ENCODE assay signal across 27 cellular contexts in the genomic region with DNA sequence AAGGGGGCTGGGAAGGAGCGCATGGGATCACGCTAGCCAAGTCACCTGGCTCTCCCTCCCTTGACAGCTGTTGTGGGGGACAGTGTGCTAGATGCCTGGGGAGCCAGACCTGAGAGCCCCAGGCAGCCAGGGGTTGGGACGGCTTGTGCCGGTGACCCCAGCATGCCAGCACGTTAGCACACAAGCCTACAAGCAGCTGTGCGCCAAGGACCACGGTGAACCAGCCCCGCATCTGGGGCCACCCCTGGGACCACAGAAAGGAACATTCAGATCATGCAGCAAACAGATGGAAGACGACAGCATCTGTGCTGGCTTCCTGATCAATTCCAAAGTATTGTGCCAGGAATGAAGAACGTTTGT.
"Had no signal": no experiment of that assay in that cellular context is flagged by ENCODE, and none has a peak within 500 bp of the region (broad histone marks: within the 10 kb centered on the region; RNA-seq: fewer than 3 reads in every experiment).

No MANE protein-coding gene starts in this region.

- H3K36me3 Mint-ChIP-seq: mesothelial cell of epicardium; naive B cell; natural killer cell; stimulated activated naive B cell treated with anti-CD40 and anti-IgM and Interleukin-4, amounts not matched to agents 10 μg/mL and 1 μg/mL and 100 μg/mL, for 72 hours had no signal

- H3K9ac ChIP-seq: parathyroid adenoma had no signal

- H3K27ac ChIP-seq: left ventricle myocardium inferior, neutrophil, parathyroid adenoma, psoas muscle, right atrium auricular region, right lobe of liver, skin epidermis, stomach, testis, thyroid gland, transverse colon, upper lobe of left lung, vagina had no signal

- H3K4me3 Mint-ChIP-seq: mesothelial cell of epicardium; naive B cell; natural killer cell; nephron progenitor cell; stimulated activated naive B cell treated with anti-CD40 and anti-IgM and Interleukin-4, amounts not matched to agents 10 μg/mL and 1 μg/mL and 100 μg/mL, for 72 hours had no signal

- H3K27ac Mint-ChIP-seq: mesothelial cell of epicardium; naive B cell; natural killer cell; nephron progenitor cell; stimulated activated naive B cell treated with anti-CD40 and anti-IgM and Interleukin-4, amounts not matched to agents 10 μg/mL and 1 μg/mL and 100 μg/mL, for 72 hours had no signal

- H3K36me3 ChIP-seq: left ventricle myocardium inferior, neutrophil, right atrium auricular region, right lobe of liver, stomach, thyroid gland, transverse colon, upper lobe of left lung, vagina had no signal

- H3K9me3 ChIP-seq: left ventricle myocardium inferior, neutrophil, psoas muscle, right atrium auricular region, right lobe of liver, stomach, testis, thyroid gland, transverse colon, upper lobe of left lung, vagina had no signal

- H3K27me3 ChIP-seq: neutrophil, right atrium auricular region, right lobe of liver, testis, thyroid gland, transverse colon, upper lobe of left lung, vagina had no signal

- DNase-seq: islet precursor cell; left ventricle myocardium inferior; mesendoderm; naive B cell; natural killer cell; nephron progenitor cell; occipital lobe; psoas muscle; right lobe of liver; stimulated activated CD4-positive, alpha-beta T cell treated with anti-CD3 and anti-CD28 coated beads, Interleukin-12 subunit alpha, Interleukin-12 subunit beta, amount 100 ng/mL, for 4 hours; stimulated activated CD4-positive, alpha-beta T cell treated with anti-CD3 and anti-CD28 coated beads, Interleukin-15, amount 100 ng/mL, for 24 hours; stimulated activated CD4-positive, alpha-beta T cell treated with anti-CD3 and anti-CD28 coated beads, Interleukin-2, amount 100 ng/mL, for 24 hours; stimulated activated CD4-positive, alpha-beta T cell treated with anti-CD3 and anti-CD28 coated beads, Interleukin-4, amount 100 ng/mL, for 1 hour; stimulated activated naive B cell treated with anti-CD40 and anti-IgM and Interleukin-4, amounts not matched to agents 10 μg/mL and 1 μg/mL and 100 μg/mL, for 72 hours; stimulated activated naive CD8-positive, alpha-beta T cell treated with anti-CD3 and anti-CD28 coated beads, Interleukin-15, Interleukin-2, amounts not matched to agents 100 U/mL and 50 U/mL, for 24 hours; stomach; testis; transverse colon had no signal

- H3K4me1 Mint-ChIP-seq: mesothelial cell of epicardium; naive B cell; natural killer cell; nephron progenitor cell; stimulated activated naive B cell treated with anti-CD40 and anti-IgM and Interleukin-4, amounts not matched to agents 10 μg/mL and 1 μg/mL and 100 μg/mL, for 72 hours had no signal

- H2AFZ ChIP-seq: parathyroid adenoma had no signal

- H3K4me3 ChIP-seq: left ventricle myocardium inferior, lung, psoas muscle, right atrium auricular region, right lobe of liver, skin epidermis, stomach, testis, thyroid gland, transverse colon, upper lobe of left lung, vagina had no signal

- H3K9me3 Mint-ChIP-seq: mesothelial cell of epicardium, natural killer cell, nephron progenitor cell had no signal

- H3K4me1 ChIP-seq: left ventricle myocardium inferior, parathyroid adenoma, psoas muscle, right atrium auricular region, right lobe of liver, stomach, testis, transverse colon, upper lobe of left lung, vagina had no signal
